In the genomic region with DNA sequence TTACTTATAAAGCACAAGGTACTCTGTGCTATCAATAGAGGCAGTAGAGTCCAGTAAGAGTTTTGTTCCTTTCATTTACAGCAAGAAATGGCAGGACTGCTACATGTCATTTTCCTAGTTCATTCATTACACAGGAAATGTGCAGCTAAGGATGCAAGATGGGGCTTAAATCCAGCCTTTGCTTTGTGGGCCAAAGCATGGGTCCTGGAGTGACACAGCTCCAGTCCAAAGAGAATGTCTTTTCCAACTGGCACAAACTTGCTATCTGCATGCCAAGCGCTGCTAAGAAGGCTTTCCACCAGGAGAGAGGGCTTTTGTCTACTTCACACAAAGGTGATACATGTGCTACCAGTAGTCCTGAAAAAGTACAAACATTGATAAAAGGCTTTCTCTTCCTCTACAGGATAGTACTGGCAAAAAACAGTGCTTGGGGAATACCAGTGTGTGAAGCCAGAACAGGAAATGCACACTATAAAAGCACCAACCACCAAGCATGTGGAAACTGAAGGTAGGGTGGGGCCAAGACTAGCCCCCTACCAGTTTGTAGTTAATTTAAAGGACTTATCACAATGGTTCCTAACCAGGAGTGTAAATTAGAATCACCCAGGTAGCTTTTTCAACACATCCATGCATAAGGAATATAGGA, we compare ENCODE assay signal across 15 cellular contexts.
A peak's percentile ranks its signal among the peaks of the same experiment; 100 is the strongest.
DNase-seq lines count a peak whose midpoint lies in the region; ATAC-seq and TF ChIP-seq lines count a peak whose summit lies in the region.
"Had no signal": no experiment of that assay in that cellular context is flagged by ENCODE, and none has a peak within 500 bp of the region (broad histone marks: within the 10 kb centered on the region; RNA-seq: fewer than 3 reads in every experiment).

No MANE protein-coding gene starts in this region.

- H3K4me1 Mint-ChIP-seq in activated CD4-positive, alpha-beta T cell treated with anti-CD3 and anti-CD28 coated beads for 36 hours: peaks cover 48% of the 10 kb centered on the region
- H3K4me1 Mint-ChIP-seq in activated naive CD8-positive, alpha-beta T cell treated with anti-CD3 and anti-CD28 coated beads for 36 hours: peaks cover 43% of the 10 kb centered on the region

- peaks cover 8 to 18% of the 10 kb centered on the region in 2 experiments for H3K4me1 ChIP-seq in neutrophil (ENCODE audit: control insufficient read depth in 1 of 2, insufficient read depth in 1 of 2, low read depth in 1 of 2, low read length in 1 of 2)

- H3K4me3 Mint-ChIP-seq in activated CD4-positive, alpha-beta T cell treated with anti-CD3 and anti-CD28 coated beads for 36 hours: no peak overlapping the region
- no peak overlapping the region for H3K4me3 Mint-ChIP-seq in activated naive CD8-positive, alpha-beta T cell treated with anti-CD3 and anti-CD28 coated beads for 36 hours

- no peak for TF ChIP-seq CTCF in neutrophil (IDR thresholded peaks at IDR 0.05)

- ATAC-seq in activated CD4-positive, alpha-beta T cell treated with anti-CD3 and anti-CD28 coated beads for 36 hours: no peak
- ATAC-seq in HG03378 (IDR thresholded peaks at IDR 0.05; ENCODE audit: unreplicated experiment) (peak; percentile 67), HG03139 (IDR thresholded peaks at IDR 0.05; ENCODE audit: unreplicated experiment) (no peak)

- H3K27me3 Mint-ChIP-seq in activated CD4-positive, alpha-beta T cell treated with anti-CD3 and anti-CD28 coated beads for 36 hours: no peaks in the 10 kb centered on the region
- H3K27me3 Mint-ChIP-seq in activated naive CD8-positive, alpha-beta T cell treated with anti-CD3 and anti-CD28 coated beads for 36 hours: no peaks in the 10 kb centered on the region

- DNase-seq in activated CD4-positive, alpha-beta T cell treated with anti-CD3 and anti-CD28 coated beads for 36 hours: no peak
- no peak for DNase-seq in activated CD4-positive, alpha-beta T cell treated with anti-CD3 and anti-CD28 coated beads, Interleukin-2, amount 50 U/mL, for 48 hours
- no peak for DNase-seq in activated naive CD8-positive, alpha-beta T cell treated with anti-CD3 and anti-CD28 coated beads for 36 hours
- DNase-seq in NCI-H1694 treated with DMSO at 0.1 percent for 48 hours (lab: John Stamatoyannopoulos, UW) (no peak), SW 1271 (lab: John Stamatoyannopoulos, UW) (no peak)
- DNase-seq: ACHN, adrenal gland, erythroblast, NCI-H1930 had no signal

- intact Hi-C loops in activated CD4-positive, alpha-beta T cell treated with anti-CD3 and anti-CD28 coated beads for 36 hours (cut with DNase I, micrococcal nuclease): no loop called here

- no peak overlapping the region for H3K4me3 ChIP-seq in neutrophil (ENCODE audit: low read depth in 1 of 2, low read length in 1 of 2)
- H3K4me3 ChIP-seq: adrenal gland, lung, smooth muscle cell, suprapubic skin had no signal

- peaks cover 29% of the 10 kb centered on the region for H3K36me3 ChIP-seq in neutrophil

- H3K27ac Mint-ChIP-seq in activated CD4-positive, alpha-beta T cell treated with anti-CD3 and anti-CD28 coated beads for 36 hours: peak overlapping the region; percentile 37
- H3K27ac Mint-ChIP-seq in activated naive CD8-positive, alpha-beta T cell treated with anti-CD3 and anti-CD28 coated beads for 36 hours: peak overlapping the region; percentile 51

- H3K27ac ChIP-seq in neutrophil: peak overlapping the region; percentile 43
- H3K27ac ChIP-seq: adrenal gland, suprapubic skin had no signal

- POLR2A ChIA-PET in activated CD4-positive, alpha-beta T cell treated with anti-CD3 and anti-CD28 coated beads for 36 hours (lab: Charles Lee): no interaction called here

- no peaks in the 10 kb centered on the region for H3K9me3 ChIP-seq in neutrophil
- H3K9me3 ChIP-seq: adrenal gland, suprapubic skin had no signal

- H3K27me3 ChIP-seq in neutrophil: no peaks in the 10 kb centered on the region
- H3K27me3 ChIP-seq: adrenal gland, suprapubic skin had no signal

- CTCF ChIA-PET in activated CD4-positive, alpha-beta T cell treated with anti-CD3 and anti-CD28 coated beads for 36 hours (lab: Charles Lee): interaction anchor here (0.6 to 3.4 kb wide), 16 partner anchors 10 to 157 kb away, joined by 3 to 41 read pairs (median 4); partner anchors contain the start of genes ARID4B and GGPS1

- peaks cover 9% of the 10 kb centered on the region for H3K36me3 Mint-ChIP-seq in activated CD4-positive, alpha-beta T cell treated with anti-CD3 and anti-CD28 coated beads for 36 hours (ENCODE audit: low read depth)
- H3K36me3 Mint-ChIP-seq in activated naive CD8-positive, alpha-beta T cell treated with anti-CD3 and anti-CD28 coated beads for 36 hours: peaks cover 11% of the 10 kb centered on the region

- H3K9me3 Mint-ChIP-seq in activated CD4-positive, alpha-beta T cell treated with anti-CD3 and anti-CD28 coated beads for 36 hours (ENCODE audit: low read depth): no peaks in the 10 kb centered on the region
- H3K9me3 Mint-ChIP-seq in activated naive CD8-positive, alpha-beta T cell treated with anti-CD3 and anti-CD28 coated beads for 36 hours: no peaks in the 10 kb centered on the region
